ENCODE assay signal across 10 cellular contexts in genomic region chr3:16427309-16427965, GRCh38.
DNase-seq lines count a peak whose midpoint lies in the region; ATAC-seq and TF ChIP-seq lines count a peak whose summit lies in the region.
"Had no signal": no experiment of that assay in that cellular context is flagged by ENCODE, and none has a peak within 500 bp of the region (broad histone marks: within the 10 kb centered on the region; RNA-seq: fewer than 3 reads in every experiment).

No MANE protein-coding gene starts in this region.

- TF ChIP-seq CTCF in left ventricle myocardium inferior (IDR thresholded peaks at IDR 0.05; ENCODE audit: borderline replicate concordance) = no peak

- no peak overlapping the region for H3K4me3 ChIP-seq in left ventricle myocardium inferior

- H3K27ac ChIP-seq in left ventricle myocardium inferior (replicated peaks) = peak overlapping the region; percentile 78

- ATAC-seq in stimulated activated effector memory CD8-positive, alpha-beta T cell treated with anti-CD3 and anti-CD28 coated beads, Interleukin-12 subunit alpha, Interleukin-12 subunit beta, amount 100 ng/mL, for 72 hours = no peak
- ATAC-seq in HG02884 (IDR thresholded peaks at IDR 0.05; ENCODE audit: unreplicated experiment) = no peak
- ATAC-seq: stimulated activated memory B cell treated with anti-CD40 and anti-IgM and Interleukin-4, amounts not matched to agents 10 μg/mL and 1 μg/mL and 100 μg/mL, for 72 hours had no signal

- DNase-seq in HCEC 1CT (peak; percentile 93), amniotic stem cell (lab: John Stamatoyannopoulos, UW) (peak; percentile 38), left ventricle myocardium inferior (no peak), Kasumi-1 (lab: John Stamatoyannopoulos, UW) (no peak), DMS 273 treated with DMSO at 0.1 percent for 48 hours (lab: John Stamatoyannopoulos, UW) (no peak)
- DNase-seq in stimulated activated effector memory CD8-positive, alpha-beta T cell treated with anti-CD3 and anti-CD28 coated beads, Interleukin-12 subunit alpha, Interleukin-12 subunit beta, amount 100 ng/mL, for 72 hours (ENCODE audit: low spot score in 2 of 2) = no peak
- no peak for DNase-seq in activated naive CD8-positive, alpha-beta T cell treated with anti-CD3 and anti-CD28 coated beads for 36 hours

- peaks cover 22% of the 10 kb centered on the region for H3K4me1 Mint-ChIP-seq in stimulated activated effector memory CD8-positive, alpha-beta T cell treated with anti-CD3 and anti-CD28 coated beads, Interleukin-12 subunit alpha, Interleukin-12 subunit beta, amount 100 ng/mL, for 72 hours
- peaks cover 30% of the 10 kb centered on the region for H3K4me1 Mint-ChIP-seq in activated naive CD8-positive, alpha-beta T cell treated with anti-CD3 and anti-CD28 coated beads for 36 hours

- peaks cover 59% of the 10 kb centered on the region for H3K36me3 Mint-ChIP-seq in stimulated activated effector memory CD8-positive, alpha-beta T cell treated with anti-CD3 and anti-CD28 coated beads, Interleukin-12 subunit alpha, Interleukin-12 subunit beta, amount 100 ng/mL, for 72 hours
- peaks cover 68% of the 10 kb centered on the region for H3K36me3 Mint-ChIP-seq in activated naive CD8-positive, alpha-beta T cell treated with anti-CD3 and anti-CD28 coated beads for 36 hours

- no peaks in the 10 kb centered on the region for H3K27me3 ChIP-seq in left ventricle myocardium inferior (ENCODE audit: low read depth)

- intact Hi-C loops in left ventricle myocardium inferior (cut with micrococcal nuclease) = no loop called here

- H3K4me3 Mint-ChIP-seq in stimulated activated effector memory CD8-positive, alpha-beta T cell treated with anti-CD3 and anti-CD28 coated beads, Interleukin-12 subunit alpha, Interleukin-12 subunit beta, amount 100 ng/mL, for 72 hours = no peak overlapping the region
- no peak overlapping the region for H3K4me3 Mint-ChIP-seq in activated naive CD8-positive, alpha-beta T cell treated with anti-CD3 and anti-CD28 coated beads for 36 hours
- H3K4me3 Mint-ChIP-seq: nephron; stimulated activated memory B cell treated with anti-CD40 and anti-IgM and Interleukin-4, amounts not matched to agents 10 μg/mL and 1 μg/mL and 100 μg/mL, for 72 hours had no signal

- H3K9me3 Mint-ChIP-seq in stimulated activated effector memory CD8-positive, alpha-beta T cell treated with anti-CD3 and anti-CD28 coated beads, Interleukin-12 subunit alpha, Interleukin-12 subunit beta, amount 100 ng/mL, for 72 hours = no peaks in the 10 kb centered on the region
- H3K9me3 Mint-ChIP-seq in activated naive CD8-positive, alpha-beta T cell treated with anti-CD3 and anti-CD28 coated beads for 36 hours = no peaks in the 10 kb centered on the region
- H3K9me3 Mint-ChIP-seq: nephron; stimulated activated memory B cell treated with anti-CD40 and anti-IgM and Interleukin-4, amounts not matched to agents 10 μg/mL and 1 μg/mL and 100 μg/mL, for 72 hours had no signal

- H3K27me3 Mint-ChIP-seq in activated naive CD8-positive, alpha-beta T cell treated with anti-CD3 and anti-CD28 coated beads for 36 hours = no peaks in the 10 kb centered on the region

- peak overlapping the region; percentile 30 for H3K27ac Mint-ChIP-seq in stimulated activated effector memory CD8-positive, alpha-beta T cell treated with anti-CD3 and anti-CD28 coated beads, Interleukin-12 subunit alpha, Interleukin-12 subunit beta, amount 100 ng/mL, for 72 hours
- H3K27ac Mint-ChIP-seq in activated naive CD8-positive, alpha-beta T cell treated with anti-CD3 and anti-CD28 coated beads for 36 hours = no peak overlapping the region
- H3K27ac Mint-ChIP-seq: nephron; stimulated activated memory B cell treated with anti-CD40 and anti-IgM and Interleukin-4, amounts not matched to agents 10 μg/mL and 1 μg/mL and 100 μg/mL, for 72 hours had no signal

- no peaks in the 10 kb centered on the region for H3K9me3 ChIP-seq in left ventricle myocardium inferior (replicated peaks)

- H3K4me1 ChIP-seq in left ventricle myocardium inferior = peaks cover 51% of the 10 kb centered on the region

- H3K36me3 ChIP-seq in left ventricle myocardium inferior = peaks cover 20% of the 10 kb centered on the region

Comparison
In these comparisons a context has a peak if more than half of its experiments do, and no peak if none do; other contexts are left out.
1. DNase-seq: peak in HCEC 1CT (single experiment) and amniotic stem cell (single experiment); none in left ventricle myocardium inferior (single experiment), stimulated activated effector memory CD8-positive, alpha-beta T cell treated with anti-CD3 and anti-CD28 coated beads, Interleukin-12 subunit alpha, Interleukin-12 subunit beta, amount 100 ng/mL, for 72 hours (0 of 2), Kasumi-1 (0 of 2), activated naive CD8-positive, alpha-beta T cell treated with anti-CD3 and anti-CD28 coated beads for 36 hours (single experiment) and DMS 273 treated with DMSO at 0.1 percent for 48 hours (single experiment).